ENCODE assay signal across 26 cellular contexts in genomic region chr7:154985230-154985629, GRCh38. TPM values are rescaled to one million over a fixed set of nuclear protein-coding genes. Genes with fewer than 3 reads are reported as not detected.
DNase-seq lines count a peak whose midpoint lies in the region; ATAC-seq and TF ChIP-seq lines count a peak whose summit lies in the region.
"Had no signal": no experiment of that assay in that cellular context is flagged by ENCODE, and none has a peak within 500 bp of the region (broad histone marks: within the 10 kb centered on the region; RNA-seq: fewer than 3 reads in every experiment).

No MANE protein-coding gene starts in this region.

- H3K36me3 ChIP-seq in SK-N-SH (replicated peaks in 1 of 2; ENCODE audit: control insufficient read depth in 1 of 2, insufficient read depth in 2 of 2, low read length in 1 of 2): peaks cover 31 to 35% of the 10 kb centered on the region in 2 experiments

- peaks cover 0 to 10% of the 10 kb centered on the region in 2 experiments; a peak in 2 of 4 replicates for H3K4me1 ChIP-seq in SK-N-SH (ENCODE audit: control insufficient read depth in 1 of 2, insufficient read depth in 2 of 2, low read depth in 1 of 2, low read length in 1 of 2)
- H3K4me1 ChIP-seq: HAP-1 had no signal

- no peak for DNase-seq in SK-N-SH
- DNase-seq in left lobe of liver (ENCODE audit: low spot score): no peak
- no peak for DNase-seq in NCI-H1694 treated with DMSO at 0.1 percent for 48 hours (lab: John Stamatoyannopoulos, UW)
- no peak for DNase-seq in NCI-H748 (lab: John Stamatoyannopoulos, UW; ENCODE audit: unreplicated experiment)
- no peak for DNase-seq in HuH-7.5 (ENCODE audit: low spot score)
- DNase-seq: BE2C, DMS153, GOT3, IMR-90, MM.1S, NCI-H1048, NCI-H1417, NCI-H1694, NCI-H2081, NCI-H2171 treated with DMSO at 0.1 percent for 48 hours, NCI-H345, NCI-H510A treated with DMSO at 0.1 percent for 48 hours, NCI-H748 treated with DMSO at 0.1 percent for 48 hours, PC-3 had no signal

- no peaks in the 10 kb centered on the region for H3K27me3 Mint-ChIP-seq in activated T-helper 17 cell treated with anti-CD3 and anti-CD28 coated beads, Interleukin-2, amount 50 U/mL, for 72 hours
- H3K27me3 Mint-ChIP-seq in stimulated activated memory B cell treated with anti-CD40 and anti-IgM and Interleukin-4, amounts not matched to agents 10 μg/mL and 1 μg/mL and 100 μg/mL, for 72 hours: no peaks in the 10 kb centered on the region

- H3K27ac Mint-ChIP-seq in activated T-helper 17 cell treated with anti-CD3 and anti-CD28 coated beads, Interleukin-2, amount 50 U/mL, for 72 hours: peak overlapping the region; percentile 2
- no peak overlapping the region for H3K27ac Mint-ChIP-seq in stimulated activated memory B cell treated with anti-CD40 and anti-IgM and Interleukin-4, amounts not matched to agents 10 μg/mL and 1 μg/mL and 100 μg/mL, for 72 hours

- peak; percentile 39; the same call in 2 of the 3 replicates for ATAC-seq in SK-N-SH treated with all-trans-retinoic acid at 6 μM for 48 hours
- ATAC-seq in activated T-helper 17 cell treated with anti-CD3 and anti-CD28 coated beads, Interleukin-2, amount 50 U/mL, for 72 hours (replicated peaks): no peak
- peak; percentile 33 for ATAC-seq in left lobe of liver
- ATAC-seq in stimulated activated memory B cell treated with anti-CD40 and anti-IgM and Interleukin-4, amounts not matched to agents 10 μg/mL and 1 μg/mL and 100 μg/mL, for 72 hours: peak; percentile 50
- ATAC-seq: PC-3 had no signal

- no peak for TF ChIP-seq EP300 in SK-N-SH (IDR thresholded peaks at IDR 0.05; ENCODE audit: borderline replicate concordance in 1 of 2, low read depth in 1 of 2, low read length in 1 of 2)

- 0 out of 2 replicates have a peak, but pooled peaks cover 4% of the 10 kb centered on the region for H4K20me1 ChIP-seq in SK-N-SH (ENCODE audit: insufficient read depth)

- H3K9me3 Mint-ChIP-seq in activated T-helper 17 cell treated with anti-CD3 and anti-CD28 coated beads, Interleukin-2, amount 50 U/mL, for 72 hours: no peaks in the 10 kb centered on the region
- no peaks in the 10 kb centered on the region for H3K9me3 Mint-ChIP-seq in stimulated activated memory B cell treated with anti-CD40 and anti-IgM and Interleukin-4, amounts not matched to agents 10 μg/mL and 1 μg/mL and 100 μg/mL, for 72 hours
- H3K9me3 Mint-ChIP-seq: CD14-positive monocyte had no signal

- H3K4me3 ChIP-seq in SK-N-SH (ENCODE audit: low read depth in 2 of 2, low read length in 1 of 2): no peak overlapping the region
- H3K4me3 ChIP-seq: HAP-1 had no signal

- H3K27me3 ChIP-seq in SK-N-SH (ENCODE audit: insufficient read depth): no peaks in the 10 kb centered on the region
- H3K27me3 ChIP-seq: BE2C had no signal

- H2AFZ ChIP-seq in SK-N-SH (ENCODE audit: low read depth): no peak overlapping the region

- no peak for TF ChIP-seq CTCF in SK-N-SH (IDR thresholded peaks at IDR 0.05)

- POLR2A ChIA-PET in SK-N-SH (lab: Yijun Ruan, JAX): no interaction called here

- H3K79me2 ChIP-seq in SK-N-SH (ENCODE audit: insufficient read depth): 0 out of 2 replicates have a peak, but pooled peaks cover 6% of the 10 kb centered on the region

- no peak for TF ChIP-seq RAD21 in SK-N-SH (IDR thresholded peaks at IDR 0.05; ENCODE audit: low read length)

- 98% methylated on average over 6 of the region's 6 CpGs for WGBS in SK-N-SH (ENCODE audit: low lambda C conversion rate)

- H3K27ac ChIP-seq in SK-N-SH (ENCODE audit: low read depth in 2 of 2, low read length in 1 of 2): no peak overlapping the region
- H3K27ac ChIP-seq: 22Rv1, KMS-11 had no signal

- H3K4me2 ChIP-seq in SK-N-SH: no peak overlapping the region
- H3K4me2 ChIP-seq: KMS-11 had no signal

- H3K36me3 Mint-ChIP-seq in activated T-helper 17 cell treated with anti-CD3 and anti-CD28 coated beads, Interleukin-2, amount 50 U/mL, for 72 hours (ENCODE audit: low read depth): peaks cover 52% of the 10 kb centered on the region
- H3K36me3 Mint-ChIP-seq in stimulated activated memory B cell treated with anti-CD40 and anti-IgM and Interleukin-4, amounts not matched to agents 10 μg/mL and 1 μg/mL and 100 μg/mL, for 72 hours: peaks cover 34% of the 10 kb centered on the region

- no peaks in the 10 kb centered on the region for H3K9me3 ChIP-seq in SK-N-SH
- H3K9me3 ChIP-seq: BE2C, HAP-1 had no signal

- no peak overlapping the region for H3K4me3 Mint-ChIP-seq in activated T-helper 17 cell treated with anti-CD3 and anti-CD28 coated beads, Interleukin-2, amount 50 U/mL, for 72 hours
- H3K4me3 Mint-ChIP-seq in stimulated activated memory B cell treated with anti-CD40 and anti-IgM and Interleukin-4, amounts not matched to agents 10 μg/mL and 1 μg/mL and 100 μg/mL, for 72 hours: no peak overlapping the region
- H3K4me3 Mint-ChIP-seq: CD14-positive monocyte had no signal

- no peaks in the 10 kb centered on the region for H3K9me2 ChIP-seq in SK-N-SH

- H3K9ac ChIP-seq in SK-N-SH: no peak overlapping the region
- H3K9ac ChIP-seq: KMS-11 had no signal

- H3K4me1 Mint-ChIP-seq in activated T-helper 17 cell treated with anti-CD3 and anti-CD28 coated beads, Interleukin-2, amount 50 U/mL, for 72 hours: peaks cover 18% of the 10 kb centered on the region
- no peaks in the 10 kb centered on the region for H3K4me1 Mint-ChIP-seq in stimulated activated memory B cell treated with anti-CD40 and anti-IgM and Interleukin-4, amounts not matched to agents 10 μg/mL and 1 μg/mL and 100 μg/mL, for 72 hours
- H3K4me1 Mint-ChIP-seq: CD14-positive monocyte had no signal

- CTCF ChIA-PET in SK-N-SH (lab: Yijun Ruan, JAX): interaction anchor here (1.1 to 3.6 kb wide), 7 partner anchors 10 to 395 kb away, joined by 3 to 18 read pairs (median 10); no protein-coding TSS in a partner anchor

- H3F3A ChIP-seq in SK-N-SH (replicated peaks; ENCODE audit: insufficient read depth): peaks cover 3% of the 10 kb centered on the region

TF ChIP-seq in SK-N-SH treated with all-trans-retinoic acid at 6 μM for 48 hours, 23 proteins besides CTCF, POLR2A, EP300 and RAD21:
- TF ChIP-seq ESRRG (CRISPR knock-in tag; IDR thresholded peaks at IDR 0.05) (no peak), RARB (CRISPR knock-in tag; IDR thresholded peaks at IDR 0.05) (no peak), GLIS3 (CRISPR knock-in tag; IDR thresholded peaks at IDR 0.05) (no peak), ISL1 (CRISPR knock-in tag; IDR thresholded peaks at IDR 0.05) (no peak), ZC3H10 (CRISPR knock-in tag; IDR thresholded peaks at IDR 0.05) (no peak), ZFP30 (CRISPR knock-in tag; IDR thresholded peaks at IDR 0.05) (no peak), TOX (CRISPR knock-in tag; IDR thresholded peaks at IDR 0.05; ENCODE audit: borderline replicate concordance) (no peak), CSDC2 (CRISPR knock-in tag; IDR thresholded peaks at IDR 0.05) (no peak)

TF ChIP-seq in SK-N-SH, 30 proteins besides CTCF, POLR2A, EP300 and RAD21:
- TF ChIP-seq REST (IDR thresholded peaks at IDR 0.05; ENCODE audit: low read depth, low read length) (no peak), GABPA (IDR thresholded peaks at IDR 0.05; ENCODE audit: low read depth) (no peak), TCF12 (IDR thresholded peaks at IDR 0.05) (no peak)

RNA-seq across cellular contexts. Expression of gene PAXIP1, which starts 17.7 kb away (rescaled TPM):
- polyA plus RNA-seq in SK-N-SH (2012; rRNA removed): 9.2 and 9.3 TPM in 2 replicates
- 7.6 and 8.6 TPM in 2 replicates for polyA plus RNA-seq in SK-N-SH (2012; cell fraction: cytosol; rRNA removed)
- polyA plus RNA-seq in SK-N-SH (2012; cell fraction: nucleus; rRNA removed): 16.2 and 20.8 TPM in 2 replicates
- total RNA-seq in activated T-helper 17 cell treated with anti-CD3 and anti-CD28 coated beads, Interleukin-2, amount 50 U/mL, for 72 hours: 10 to 100 TPM; 21.7 to 32.0 TPM
- 5.8 TPM for total RNA-seq in left lobe of liver
